ENCODE assay signal across 1 cellular context in the genomic region with DNA sequence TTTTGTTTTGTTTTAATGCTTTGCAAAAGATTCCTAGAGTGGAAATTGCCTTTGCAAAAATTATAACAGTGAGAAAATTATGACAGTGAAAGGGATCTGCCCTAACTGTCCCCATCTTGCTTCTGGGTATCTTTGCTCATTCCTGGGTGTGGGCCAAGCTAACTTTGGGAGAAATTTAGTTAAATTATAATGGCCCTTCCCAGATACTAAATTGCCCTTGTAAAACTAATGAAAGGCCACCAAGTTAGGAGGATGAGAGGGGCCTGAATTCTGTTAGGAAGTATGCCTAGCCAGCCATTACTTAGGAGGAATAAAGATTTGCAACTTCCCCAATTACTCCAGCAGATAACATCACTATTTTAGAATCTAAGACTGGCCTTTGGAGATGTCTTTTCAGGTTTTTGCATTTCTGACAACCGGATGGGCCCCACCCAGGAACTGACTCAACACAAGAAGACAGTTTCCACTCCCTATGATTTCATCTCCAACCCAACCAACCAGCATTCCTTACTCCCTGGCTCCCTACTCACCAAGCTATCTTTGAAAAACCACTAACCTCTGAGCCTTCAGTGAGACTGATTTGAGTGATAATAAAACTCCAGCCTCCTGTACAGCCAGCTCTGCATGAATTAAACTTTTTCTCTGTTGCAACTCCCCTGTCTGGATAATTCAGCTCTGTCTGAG.
TF ChIP-seq lines count a peak whose summit lies in the region.

No MANE protein-coding gene starts in this region.

TF ChIP-seq in K562, 482 proteins besides CTCF, POLR2A, EP300 and RAD21 (continued from another document):
- TF ChIP-seq, protein P1, sequence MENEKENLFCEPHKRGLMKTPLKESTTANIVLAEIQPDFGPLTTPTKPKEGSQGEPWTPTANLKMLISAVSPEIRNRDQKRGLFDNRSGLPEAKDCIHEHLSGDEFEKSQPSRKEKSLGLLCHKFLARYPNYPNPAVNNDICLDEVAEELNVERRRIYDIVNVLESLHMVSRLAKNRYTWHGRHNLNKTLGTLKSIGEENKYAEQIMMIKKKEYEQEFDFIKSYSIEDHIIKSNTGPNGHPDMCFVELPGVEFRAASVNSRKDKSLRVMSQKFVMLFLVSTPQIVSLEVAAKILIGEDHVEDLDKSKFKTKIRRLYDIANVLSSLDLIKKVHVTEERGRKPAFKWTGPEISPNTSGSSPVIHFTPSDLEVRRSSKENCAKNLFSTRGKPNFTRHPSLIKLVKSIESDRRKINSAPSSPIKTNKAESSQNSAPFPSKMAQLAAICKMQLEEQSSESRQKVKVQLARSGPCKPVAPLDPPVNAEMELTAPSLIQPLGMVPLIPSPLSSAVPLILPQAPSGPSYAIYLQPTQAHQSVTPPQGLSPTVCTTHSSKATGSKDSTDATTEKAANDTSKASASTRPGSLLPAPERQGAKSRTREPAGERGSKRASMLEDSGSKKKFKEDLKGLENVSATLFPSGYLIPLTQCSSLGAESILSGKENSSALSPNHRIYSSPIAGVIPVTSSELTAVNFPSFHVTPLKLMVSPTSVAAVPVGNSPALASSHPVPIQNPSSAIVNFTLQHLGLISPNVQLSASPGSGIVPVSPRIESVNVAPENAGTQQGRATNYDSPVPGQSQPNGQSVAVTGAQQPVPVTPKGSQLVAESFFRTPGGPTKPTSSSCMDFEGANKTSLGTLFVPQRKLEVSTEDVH (IDR thresholded peaks at IDR 0.05; ENCODE audit: low read depth, partially characterized antibody) = no peak
- TF ChIP-seq, protein P2, sequence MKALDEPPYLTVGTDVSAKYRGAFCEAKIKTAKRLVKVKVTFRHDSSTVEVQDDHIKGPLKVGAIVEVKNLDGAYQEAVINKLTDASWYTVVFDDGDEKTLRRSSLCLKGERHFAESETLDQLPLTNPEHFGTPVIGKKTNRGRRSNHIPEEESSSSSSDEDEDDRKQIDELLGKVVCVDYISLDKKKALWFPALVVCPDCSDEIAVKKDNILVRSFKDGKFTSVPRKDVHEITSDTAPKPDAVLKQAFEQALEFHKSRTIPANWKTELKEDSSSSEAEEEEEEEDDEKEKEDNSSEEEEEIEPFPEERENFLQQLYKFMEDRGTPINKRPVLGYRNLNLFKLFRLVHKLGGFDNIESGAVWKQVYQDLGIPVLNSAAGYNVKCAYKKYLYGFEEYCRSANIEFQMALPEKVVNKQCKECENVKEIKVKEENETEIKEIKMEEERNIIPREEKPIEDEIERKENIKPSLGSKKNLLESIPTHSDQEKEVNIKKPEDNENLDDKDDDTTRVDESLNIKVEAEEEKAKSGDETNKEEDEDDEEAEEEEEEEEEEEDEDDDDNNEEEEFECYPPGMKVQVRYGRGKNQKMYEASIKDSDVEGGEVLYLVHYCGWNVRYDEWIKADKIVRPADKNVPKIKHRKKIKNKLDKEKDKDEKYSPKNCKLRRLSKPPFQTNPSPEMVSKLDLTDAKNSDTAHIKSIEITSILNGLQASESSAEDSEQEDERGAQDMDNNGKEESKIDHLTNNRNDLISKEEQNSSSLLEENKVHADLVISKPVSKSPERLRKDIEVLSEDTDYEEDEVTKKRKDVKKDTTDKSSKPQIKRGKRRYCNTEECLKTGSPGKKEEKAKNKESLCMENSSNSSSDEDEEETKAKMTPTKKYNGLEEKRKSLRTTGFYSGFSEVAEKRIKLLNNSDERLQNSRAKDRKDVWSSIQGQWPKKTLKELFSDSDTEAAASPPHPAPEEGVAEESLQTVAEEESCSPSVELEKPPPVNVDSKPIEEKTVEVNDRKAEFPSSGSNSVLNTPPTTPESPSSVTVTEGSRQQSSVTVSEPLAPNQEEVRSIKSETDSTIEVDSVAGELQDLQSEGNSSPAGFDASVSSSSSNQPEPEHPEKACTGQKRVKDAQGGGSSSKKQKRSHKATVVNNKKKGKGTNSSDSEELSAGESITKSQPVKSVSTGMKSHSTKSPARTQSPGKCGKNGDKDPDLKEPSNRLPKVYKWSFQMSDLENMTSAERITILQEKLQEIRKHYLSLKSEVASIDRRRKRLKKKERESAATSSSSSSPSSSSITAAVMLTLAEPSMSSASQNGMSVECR (CRISPR knock-in tag; IDR thresholded peaks at IDR 0.05) = no peak
- TF ChIP-seq SAP30 (IDR thresholded peaks at IDR 0.05; ENCODE audit: borderline replicate concordance, insufficient read depth, low read depth, low read length, poor library complexity, severe bottlenecking) (no peak), EHMT2 (IDR thresholded peaks at IDR 0.05) (no peak), ZNF263 (CRISPR knock-in tag; IDR thresholded peaks at IDR 0.05; ENCODE audit: borderline replicate concordance) (no peak)
TF ChIP-seq in K562: peak in this region for 42.
